Comparison of ENCODE assay signal across 1 cellular context in genomic region chr5:181241393-181241975, GRCh38.
TF ChIP-seq lines count a peak whose summit lies in the region.

No MANE protein-coding gene starts in this region.

TF ChIP-seq in A549, 52 proteins besides CTCF, POLR2A, EP300 and RAD21 (continued from another document):
- TF ChIP-seq ATOH8 (CRISPR knock-in tag; IDR thresholded peaks at IDR 0.05; ENCODE audit: low read depth), result no peak
TF ChIP-seq in A549: peak in this region for 2.
